ENCODE assay signal across 22 cellular contexts in the genomic region with DNA sequence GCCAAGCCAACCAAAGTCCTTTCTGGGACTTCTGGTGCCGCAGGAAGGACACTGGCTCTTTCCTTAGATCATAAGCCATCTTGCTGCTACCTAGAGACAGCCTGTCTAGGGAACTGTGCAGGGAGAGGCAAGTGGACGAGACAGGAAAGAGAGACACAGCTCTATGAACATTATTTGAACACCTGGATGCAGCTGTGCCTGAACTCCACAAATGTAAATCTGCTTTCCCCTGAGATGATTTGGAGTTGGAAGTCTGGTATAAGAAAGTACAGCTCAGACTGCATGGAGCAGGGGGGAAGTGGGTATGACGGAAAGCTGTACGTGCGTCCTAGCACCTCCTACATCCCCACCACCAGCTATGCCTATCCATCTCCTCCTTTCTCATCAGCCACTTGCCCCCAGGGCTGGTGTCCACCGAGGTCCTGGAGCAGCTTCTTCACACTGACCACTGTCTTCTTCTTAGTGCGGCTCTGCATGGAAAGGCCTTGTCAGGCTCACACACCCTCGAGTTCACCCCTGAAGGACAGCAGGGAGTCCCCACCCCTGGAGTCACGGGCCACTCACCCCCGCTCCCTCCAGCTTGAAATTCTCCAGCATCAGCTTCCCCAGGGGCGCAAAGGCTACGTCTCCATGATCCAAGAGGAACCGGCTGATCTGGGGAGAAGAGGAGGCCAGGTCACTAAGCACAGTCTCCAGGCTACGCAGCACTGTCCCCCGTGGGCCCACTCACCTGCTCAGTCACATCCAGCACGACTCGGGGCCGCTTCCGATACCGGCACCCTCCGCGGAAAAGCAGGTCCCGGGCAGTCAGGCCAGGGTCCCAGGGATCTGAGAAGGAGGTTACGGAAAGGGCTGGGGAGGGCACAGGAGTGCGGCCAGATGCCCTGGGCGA. TPM values are rescaled to one million over a fixed set of nuclear protein-coding genes. Genes with fewer than 3 reads are reported as not detected.
"Had no signal": no experiment of that assay in that cellular context is flagged by ENCODE, and none has a peak within 500 bp of the region (broad histone marks: within the 10 kb centered on the region; RNA-seq: fewer than 3 reads in every experiment).

No MANE protein-coding gene starts in this region.

- H3K36me3 ChIP-seq: uterus had no signal

- H3K27me3 ChIP-seq: dorsolateral prefrontal cortex, sigmoid colon, stomach, uterus had no signal

- DNase-seq: activated B cell treated with CpG ODN at 0.5 μM for 24 hours; activated CD4-positive, alpha-beta T cell treated with anti-CD3 and anti-CD28 coated beads, Interleukin-2, amount 10 ng/mL, durations not matched to agents 24 days and 14 days; activated CD8-positive, alpha-beta memory T cell treated with anti-CD3 and anti-CD28 coated beads, Interleukin-2, amount 50 U/mL, for 48 hours; activated naive CD8-positive, alpha-beta T cell treated with anti-CD3 and anti-CD28 coated beads, Interleukin-2, amount 10 ng/mL, durations not matched to agents 7 days and 5 days; activated T-cell treated with anti-CD3 and anti-CD28 coated beads, Interleukin-2, amount 50 U/mL, for 72 hours; anterior cingulate cortex; dorsolateral prefrontal cortex; nephron progenitor cell; sigmoid colon; stimulated activated CD4-positive, alpha-beta T cell treated with anti-CD3 and anti-CD28 coated beads, Interleukin-1b, Interleukin-23, amount 100 ng/mL, for 48 hours; stomach; SW 1271; uterus had no signal

- ATAC-seq: activated T-cell treated with anti-CD3 and anti-CD28 coated beads, Interleukin-2, amount 50 U/mL, for 72 hours; esophagus mucosa had no signal

- H3K4me3 Mint-ChIP-seq: activated B cell treated with CpG ODN at 0.5 μM for 24 hours; activated CD4-positive, alpha-beta T cell treated with anti-CD3 and anti-CD28 coated beads, Interleukin-2, amount 10 ng/mL, durations not matched to agents 24 days and 14 days; activated naive CD8-positive, alpha-beta T cell treated with anti-CD3 and anti-CD28 coated beads, Interleukin-2, amount 10 ng/mL, durations not matched to agents 7 days and 5 days; activated T-cell treated with anti-CD3 and anti-CD28 coated beads, Interleukin-2, amount 50 U/mL, for 72 hours; mesothelial cell of epicardium; nephron progenitor cell; T-helper 2 cell treated with Interferon-gamma antibody and Interleukin-4, amounts not matched to agents 5 μg/mL and 100 μg/mL, for 36 hours had no signal

- H3K9me3 ChIP-seq: sigmoid colon, stomach, thoracic aorta, uterus had no signal

- H3K27ac ChIP-seq: thoracic aorta had no signal

- H3K4me3 ChIP-seq: lung, sigmoid colon, stomach, thoracic aorta, uterus had no signal

- H3K27me3 Mint-ChIP-seq: activated B cell treated with CpG ODN at 0.5 μM for 24 hours; activated CD4-positive, alpha-beta T cell treated with anti-CD3 and anti-CD28 coated beads, Interleukin-2, amount 10 ng/mL, durations not matched to agents 24 days and 14 days; activated naive CD8-positive, alpha-beta T cell treated with anti-CD3 and anti-CD28 coated beads, Interleukin-2, amount 10 ng/mL, durations not matched to agents 7 days and 5 days had no signal

- H3K4me1 ChIP-seq: uterus had no signal

- H3K9me3 Mint-ChIP-seq: activated B cell treated with CpG ODN at 0.5 μM for 24 hours; activated CD4-positive, alpha-beta T cell treated with anti-CD3 and anti-CD28 coated beads, Interleukin-2, amount 10 ng/mL, durations not matched to agents 24 days and 14 days; activated naive CD8-positive, alpha-beta T cell treated with anti-CD3 and anti-CD28 coated beads, Interleukin-2, amount 10 ng/mL, durations not matched to agents 7 days and 5 days; activated T-cell treated with anti-CD3 and anti-CD28 coated beads, Interleukin-2, amount 50 U/mL, for 72 hours; mesothelial cell of epicardium; nephron progenitor cell; T-helper 2 cell treated with Interferon-gamma antibody and Interleukin-4, amounts not matched to agents 5 μg/mL and 100 μg/mL, for 36 hours had no signal

- H3K27ac Mint-ChIP-seq: activated B cell treated with CpG ODN at 0.5 μM for 24 hours; activated CD4-positive, alpha-beta T cell treated with anti-CD3 and anti-CD28 coated beads, Interleukin-2, amount 10 ng/mL, durations not matched to agents 24 days and 14 days; activated naive CD8-positive, alpha-beta T cell treated with anti-CD3 and anti-CD28 coated beads, Interleukin-2, amount 10 ng/mL, durations not matched to agents 7 days and 5 days; activated T-cell treated with anti-CD3 and anti-CD28 coated beads, Interleukin-2, amount 50 U/mL, for 72 hours; mesothelial cell of epicardium; nephron progenitor cell; T-helper 2 cell treated with Interferon-gamma antibody and Interleukin-4, amounts not matched to agents 5 μg/mL and 100 μg/mL, for 36 hours had no signal

RNA-seq across cellular contexts. Expression of a gene that starts 8.0 kb away (rescaled TPM):
- total RNA-seq: activated B cell treated with CpG ODN at 0.5 μM for 24 hours; activated CD4-positive, alpha-beta T cell treated with anti-CD3 and anti-CD28 coated beads, Interleukin-2, amount 10 ng/mL, durations not matched to agents 24 days and 14 days; activated naive CD8-positive, alpha-beta T cell treated with anti-CD3 and anti-CD28 coated beads, Interleukin-2, amount 10 ng/mL, durations not matched to agents 7 days and 5 days; kidney epithelial cell; mesothelial cell of epicardium; osteocyte; pulmonary artery endothelial cell; thoracic aorta had no signal

RNA-seq across cellular contexts. Expression of a gene that starts 37.8 kb away (rescaled TPM):
- total RNA-seq: activated B cell treated with CpG ODN at 0.5 μM for 24 hours; activated CD4-positive, alpha-beta T cell treated with anti-CD3 and anti-CD28 coated beads, Interleukin-2, amount 10 ng/mL, durations not matched to agents 24 days and 14 days; activated naive CD8-positive, alpha-beta T cell treated with anti-CD3 and anti-CD28 coated beads, Interleukin-2, amount 10 ng/mL, durations not matched to agents 7 days and 5 days; glomerular endothelial cell; kidney epithelial cell; osteocyte; thoracic aorta had no signal

RNA-seq across cellular contexts. Expression of a gene that starts 56.9 kb away (rescaled TPM):
- total RNA-seq: activated B cell treated with CpG ODN at 0.5 μM for 24 hours; activated CD4-positive, alpha-beta T cell treated with anti-CD3 and anti-CD28 coated beads, Interleukin-2, amount 10 ng/mL, durations not matched to agents 24 days and 14 days; activated naive CD8-positive, alpha-beta T cell treated with anti-CD3 and anti-CD28 coated beads, Interleukin-2, amount 10 ng/mL, durations not matched to agents 7 days and 5 days; activated T-cell treated with anti-CD3 and anti-CD28 coated beads, Interleukin-2, amount 50 U/mL, for 72 hours; esophagus mucosa; glomerular endothelial cell; kidney epithelial cell; lung; mesothelial cell of epicardium; osteocyte; pulmonary artery endothelial cell; sigmoid colon; stomach; thoracic aorta; uterus had no signal
